ENCODE assay signal across 8 cellular contexts in genomic region chr9:129640871-129641750, GRCh38. TPM values are rescaled to one million over a fixed set of nuclear protein-coding genes. Genes with fewer than 3 reads are reported as not detected.
DNase-seq lines count a peak whose midpoint lies in the region; ATAC-seq and FAIRE-seq lines count a peak whose summit lies in the region.

No MANE protein-coding gene starts in this region.

- peak overlapping the region; percentile 92 for H3K4me3 ChIP-seq in GM08714 (ENCODE audit: low read length)
- H3K4me3 ChIP-seq in naive thymus-derived CD4-positive, alpha-beta T cell (ENCODE audit: low read length): peak overlapping the region; percentile 97

- peaks cover 8 to 12% (median 9%) of the 10 kb centered on the region in 3 donors for H3K4me1 Mint-ChIP-seq in IgD-negative memory B cell
- H3K4me1 Mint-ChIP-seq in central memory CD8-positive, alpha-beta T cell: peaks cover 18% of the 10 kb centered on the region
- H3K4me1 Mint-ChIP-seq in naive thymus-derived CD4-positive, alpha-beta T cell: peaks cover 19 to 31% (median 23%) of the 10 kb centered on the region in 7 donors

- peak overlapping the region; percentile 80 for H3K27ac ChIP-seq in naive thymus-derived CD4-positive, alpha-beta T cell (ENCODE audit: low read depth, low read length)

- POLR2A ChIA-PET in naive thymus-derived CD4-positive, alpha-beta T cell (lab: Charles Lee): interaction anchor here (0.8 to 4.4 kb wide), 2 partner anchors 15 to 820 kb away, joined by 3 to 24 read pairs; partner anchors contain the start of gene NTMT1

- peak overlapping the region; percentile 81 to 92 (median 86) for H3K4me3 Mint-ChIP-seq in IgD-negative memory B cell
- H3K4me3 Mint-ChIP-seq in central memory CD8-positive, alpha-beta T cell: peak overlapping the region; percentile 84
- H3K4me3 Mint-ChIP-seq in naive thymus-derived CD4-positive, alpha-beta T cell: peak overlapping the region; percentile 78 to 90 (median 86)

- intact Hi-C loops in naive thymus-derived CD4-positive, alpha-beta T cell (cut with micrococcal nuclease): loop anchor here in 1 of 2 donors (1.0 kb wide), 1 partner anchor 162 kb away; the partner anchor contains the start of gene TOR1B

- H3K27me3 ChIP-seq in naive thymus-derived CD4-positive, alpha-beta T cell (ENCODE audit: control insufficient read depth in 2 of 2, insufficient read depth in 2 of 2, low read length in 2 of 2): no peaks in the 10 kb centered on the region

- H3K9me3 ChIP-seq in naive thymus-derived CD4-positive, alpha-beta T cell (ENCODE audit: control insufficient read depth in 2 of 3, low read length in 3 of 3): no peaks in the 10 kb centered on the region

- no peaks in the 10 kb centered on the region for H3K27me3 Mint-ChIP-seq in IgD-negative memory B cell
- H3K27me3 Mint-ChIP-seq in central memory CD8-positive, alpha-beta T cell: no peaks in the 10 kb centered on the region
- no peaks in the 10 kb centered on the region for H3K27me3 Mint-ChIP-seq in naive thymus-derived CD4-positive, alpha-beta T cell

- no peak for DNase-seq in central memory CD8-positive, alpha-beta T cell (ENCODE audit: low spot score in 2 of 2)
- DNase-seq in naive thymus-derived CD4-positive, alpha-beta T cell: no peak
- no peak for DNase-seq in GM19239 (ENCODE audit: insufficient read length, low spot score)
- DNase-seq in RCC 7860 (ENCODE audit: low spot score): no peak
- DNase-seq in stimulated activated CD4-positive, alpha-beta T cell treated with anti-CD3 and anti-CD28 coated beads, Interleukin-12 subunit alpha, Interleukin-12 subunit beta, amount 100 ng/mL, for 4 hours: no peak
- no peak for DNase-seq in NOMO-1 treated with dmso at 0.1 percent for 144 hours (lab: John Stamatoyannopoulos, UW; ENCODE audit: unreplicated experiment)

- H3K36me3 ChIP-seq in naive thymus-derived CD4-positive, alpha-beta T cell (ENCODE audit: control insufficient read depth in 2 of 3, insufficient read depth in 3 of 3, low read length in 3 of 3): peaks cover 0 to 44% (median 0%) of the 10 kb centered on the region in 3 experiments

- H3K27ac Mint-ChIP-seq in IgD-negative memory B cell: peak overlapping the region; percentile 13 to 75 (median 67)
- H3K27ac Mint-ChIP-seq in central memory CD8-positive, alpha-beta T cell (ENCODE audit: low read depth): peak overlapping the region; percentile 89
- H3K27ac Mint-ChIP-seq in naive thymus-derived CD4-positive, alpha-beta T cell: peak overlapping the region; percentile 63 to 95 (median 82)

- no peaks in the 10 kb centered on the region for H3K9me3 Mint-ChIP-seq in IgD-negative memory B cell
- H3K9me3 Mint-ChIP-seq in central memory CD8-positive, alpha-beta T cell: no peaks in the 10 kb centered on the region
- peaks cover 0 to 2% (median 0%) of the 10 kb centered on the region in 11 donors for H3K9me3 Mint-ChIP-seq in naive thymus-derived CD4-positive, alpha-beta T cell

- FAIRE-seq in GM19239 (lab: Jason Lieb, UNC) (no peak), RCC 7860 (lab: Jason Lieb, UNC) (no peak)

- CTCF ChIA-PET in naive thymus-derived CD4-positive, alpha-beta T cell (lab: Charles Lee): interaction anchor here (1.6 to 2.5 kb wide), 2 partner anchors 15 to 85 kb away, joined by 5 to 7 read pairs; partner anchors contain the start of gene NTMT1

- ATAC-seq in central memory CD8-positive, alpha-beta T cell (replicated peaks; ENCODE audit: extremely low read depth, poor library complexity, severe bottlenecking): peak; percentile 60
- ATAC-seq in naive thymus-derived CD4-positive, alpha-beta T cell: peak; percentile 30

- peaks cover 16 to 18% of the 10 kb centered on the region in 2 donors for H3K4me1 ChIP-seq in naive thymus-derived CD4-positive, alpha-beta T cell (ENCODE audit: control insufficient read depth in 2 of 2, insufficient read depth in 2 of 2, low read length in 2 of 2)

- no peaks in the 10 kb centered on the region for H3K36me3 Mint-ChIP-seq in IgD-negative memory B cell
- peaks cover 19% of the 10 kb centered on the region for H3K36me3 Mint-ChIP-seq in central memory CD8-positive, alpha-beta T cell (ENCODE audit: insufficient read depth)
- H3K36me3 Mint-ChIP-seq in naive thymus-derived CD4-positive, alpha-beta T cell: peaks cover 0 to 9% (median 4%) of the 10 kb centered on the region in 5 donors

RNA-seq across cellular contexts. Expression of gene ASB6, which starts 0.8 kb away (rescaled TPM):
- 27.2 TPM for polyA plus RNA-seq in IgD-negative memory B cell
- total RNA-seq in naive thymus-derived CD4-positive, alpha-beta T cell: 10 to 100 TPM; 25.0 to 33.2 (median 28.1) TPM
- polyA plus RNA-seq in naive thymus-derived CD4-positive, alpha-beta T cell: 10 to 100 TPM; 18.5 to 40.9 TPM

RNA-seq across cellular contexts. Expression of gene NTMT1, which starts 15.1 kb away (rescaled TPM):
- 55.4 TPM for polyA plus RNA-seq in IgD-negative memory B cell
- total RNA-seq in naive thymus-derived CD4-positive, alpha-beta T cell: 10 to 100 TPM; 31.0 to 50.1 (median 34.2) TPM
- 10 to 100 TPM; 49.0 to 58.9 TPM for polyA plus RNA-seq in naive thymus-derived CD4-positive, alpha-beta T cell

RNA-seq across cellular contexts. Expression of gene C9orf50, which starts 20.2 kb away (rescaled TPM):
- not detected for polyA plus RNA-seq in IgD-negative memory B cell
- not detected for total RNA-seq in naive thymus-derived CD4-positive, alpha-beta T cell
- polyA plus RNA-seq in naive thymus-derived CD4-positive, alpha-beta T cell: not detected

RNA-seq across cellular contexts. Expression of gene PRRX2, which starts 24.3 kb away (rescaled TPM):
- polyA plus RNA-seq in IgD-negative memory B cell: not detected
- 1 to 10 TPM in 1 of 5 experiments, not detected in 4; 1.1 TPM for total RNA-seq in naive thymus-derived CD4-positive, alpha-beta T cell
- not detected for polyA plus RNA-seq in naive thymus-derived CD4-positive, alpha-beta T cell
